15 cellular contexts compared by ENCODE assay signal in genomic region chr2:228377533-228377932, GRCh38.
DNase-seq lines count a peak whose midpoint lies in the region; ATAC-seq and TF ChIP-seq lines count a peak whose summit lies in the region.
"Had no signal": no experiment of that assay in that cellular context is flagged by ENCODE, and none has a peak within 500 bp of the region (broad histone marks: within the 10 kb centered on the region; RNA-seq: fewer than 3 reads in every experiment).

No MANE protein-coding gene starts in this region.

- no peaks in the 10 kb centered on the region for H4K20me1 ChIP-seq in BLaER1

- H3K4me2 ChIP-seq in BLaER1 = peak overlapping the region; percentile 56

- DNase-seq in DMS79 treated with DMSO at 0.1 percent for 48 hours (lab: John Stamatoyannopoulos, UW) (peak; percentile 31), DMS79 (lab: John Stamatoyannopoulos, UW) (no peak), Kasumi-1 (lab: John Stamatoyannopoulos, UW) (peak; percentile 53 to 61), adipocyte (ENCODE audit: low read depth) (peak; percentile 13), SKM-1 treated with dmso at 0.1 percent for 144 hours (lab: John Stamatoyannopoulos, UW; ENCODE audit: unreplicated experiment) (no peak), WERI-Rb-1 (no peak)
- DNase-seq: GDM1, GM23248, NCI-H1048, NCI-H187 treated with DMSO at 0.1 percent for 48 hours, NCI-H526 had no signal

- H3K4me3 ChIP-seq in BLaER1 = no peak overlapping the region
- no peak overlapping the region for H3K4me3 ChIP-seq in adipocyte (ENCODE audit: low read length)
- no peak overlapping the region for H3K4me3 ChIP-seq in WERI-Rb-1 (ENCODE audit: low read depth, low read length)
- H3K4me3 ChIP-seq: GM23248, K562 had no signal

- H3K36me3 ChIP-seq in BLaER1 = no peaks in the 10 kb centered on the region
- H3K36me3 ChIP-seq in adipocyte (ENCODE audit: control insufficient read depth, insufficient read depth, low read length, severe bottlenecking) = no peaks in the 10 kb centered on the region
- no peaks in the 10 kb centered on the region for H3K36me3 ChIP-seq in WERI-Rb-1

- no peaks in the 10 kb centered on the region for H3K27me3 ChIP-seq in BLaER1
- H3K27me3 ChIP-seq in adipocyte (replicated peaks; ENCODE audit: control insufficient read depth, insufficient read depth, low read length) = no peaks in the 10 kb centered on the region
- H3K27me3 ChIP-seq in WERI-Rb-1 (ENCODE audit: insufficient read depth, low read depth, severe bottlenecking) = no peaks in the 10 kb centered on the region

- H3K9ac ChIP-seq in BLaER1 = 0 out of 2 replicates have a peak overlapping the region, but pooled peaks have one; percentile 12
- H3K9ac ChIP-seq in adipocyte (ENCODE audit: low read length) = no peak overlapping the region
- H3K9ac ChIP-seq: GM23248 had no signal

- H3K9me3 ChIP-seq in BLaER1 (no peaks in the 10 kb centered on the region), adipocyte (ENCODE audit: control insufficient read depth, low read length) (no peaks in the 10 kb centered on the region), WERI-Rb-1 (ENCODE audit: severe bottlenecking) (no peaks in the 10 kb centered on the region)

- H3K4me1 ChIP-seq in BLaER1 (peaks cover 16% of the 10 kb centered on the region), adipocyte (ENCODE audit: control insufficient read depth, insufficient read depth, low read length) (no peaks in the 10 kb centered on the region)

- no peak for TF ChIP-seq CTCF in WERI-Rb-1 (IDR thresholded peaks at IDR 0.05; ENCODE audit: low read depth, low read length)

- no peak for ATAC-seq in GM18519 (IDR thresholded peaks at IDR 0.05; ENCODE audit: low FRiP score, unreplicated experiment)
- ATAC-seq: K562 had no signal

- H3K27ac ChIP-seq in BLaER1 = peak overlapping the region; percentile 45
- H3K27ac ChIP-seq in WERI-Rb-1 = no peak overlapping the region
- H3K27ac ChIP-seq: 22Rv1, GM23248 had no signal

Comparison
In these comparisons a context has a peak if more than half of its experiments do, and no peak if none do; other contexts are left out.
1. DNase-seq: peak in DMS79 treated with DMSO at 0.1 percent for 48 hours (single experiment), Kasumi-1 (2 of 2) and adipocyte (single experiment); none in DMS79 (single experiment), SKM-1 treated with dmso at 0.1 percent for 144 hours (single experiment) and WERI-Rb-1 (single experiment).